In genomic region chr2:210445116-210445707, GRCh38 we compare ENCODE assay signal across 8 cellular contexts. TPM values are rescaled to one million over a fixed set of nuclear protein-coding genes. Genes with fewer than 3 reads are reported as not detected.
DNase-seq lines count a peak whose midpoint lies in the region; ATAC-seq and TF ChIP-seq lines count a peak whose summit lies in the region.

No MANE protein-coding gene starts in this region.

- CTCF ChIA-PET in activated naive CD4-positive, alpha-beta T cell treated with anti-CD3 and anti-CD28 coated beads for 36 hours (lab: Charles Lee), result interaction anchor here (0.6 to 0.7 kb wide), 3 partner anchors 30 to 710 kb away, joined by 3 to 6 read pairs (median 3); no protein-coding TSS in a partner anchor

- no peak for TF ChIP-seq POLR2A in breast epithelium (IDR thresholded peaks at IDR 0.05)

- peaks cover 26% of the 10 kb centered on the region for H3K36me3 ChIP-seq in CD4-positive, CD25-positive, alpha-beta regulatory T cell (ENCODE audit: control insufficient read depth, insufficient read depth, low read length)
- no peaks in the 10 kb centered on the region for H3K36me3 ChIP-seq in breast epithelium

- no peak overlapping the region for H3K27ac Mint-ChIP-seq in CD4-positive, CD25-positive, alpha-beta regulatory T cell
- no peak overlapping the region for H3K27ac Mint-ChIP-seq in mesothelial cell of epicardium
- no peak overlapping the region for H3K27ac Mint-ChIP-seq in activated naive CD4-positive, alpha-beta T cell treated with anti-CD3 and anti-CD28 coated beads for 36 hours

- DNase-seq in CD4-positive, CD25-positive, alpha-beta regulatory T cell, result peak in 2 of 3 donors; percentile 16 to 27
- DNase-seq in NCI-H1048 (lab: John Stamatoyannopoulos, UW), result peak; percentile 13
- no peak for DNase-seq in breast epithelium (ENCODE audit: low spot score in 2 of 2)
- no peak for DNase-seq in mesothelial cell of epicardium (ENCODE audit: low spot score in 2 of 2, unreplicated experiment in 2 of 2)
- no peak for DNase-seq in effector CD4-positive, alpha-beta T cell
- no peak for DNase-seq in activated naive CD4-positive, alpha-beta T cell treated with anti-CD3 and anti-CD28 coated beads for 36 hours
- DNase-seq in hepatic stellate cell (ENCODE audit: low spot score), result no peak

- H3K27me3 Mint-ChIP-seq in CD4-positive, CD25-positive, alpha-beta regulatory T cell, result no peaks in the 10 kb centered on the region
- no peaks in the 10 kb centered on the region for H3K27me3 Mint-ChIP-seq in mesothelial cell of epicardium (ENCODE audit: low read depth)
- H3K27me3 Mint-ChIP-seq in activated naive CD4-positive, alpha-beta T cell treated with anti-CD3 and anti-CD28 coated beads for 36 hours (ENCODE audit: low read depth), result no peaks in the 10 kb centered on the region

- H3K9me3 ChIP-seq in CD4-positive, CD25-positive, alpha-beta regulatory T cell (ENCODE audit: control insufficient read depth in 2 of 2, low read length in 2 of 2), result peaks cover 0 to 4% of the 10 kb centered on the region in 2 experiments
- H3K9me3 ChIP-seq in breast epithelium, result peaks cover 0 to 16% of the 10 kb centered on the region in 2 donors

- H3K9me3 Mint-ChIP-seq in CD4-positive, CD25-positive, alpha-beta regulatory T cell, result peaks cover 0 to 25% (median 9%) of the 10 kb centered on the region in 7 donors
- H3K9me3 Mint-ChIP-seq in mesothelial cell of epicardium, result peaks cover 38% of the 10 kb centered on the region
- H3K9me3 Mint-ChIP-seq in activated naive CD4-positive, alpha-beta T cell treated with anti-CD3 and anti-CD28 coated beads for 36 hours, result peaks cover 22% of the 10 kb centered on the region

- peak in 2 of 3 donors; percentile 21 to 53 for TF ChIP-seq CTCF in breast epithelium (IDR thresholded peaks at IDR 0.05)
- peak; percentile 82 for TF ChIP-seq CTCF in mesothelial cell of epicardium (IDR thresholded peaks at IDR 0.05; ENCODE audit: unreplicated experiment)

- peaks cover 69% of the 10 kb centered on the region for H3K36me3 Mint-ChIP-seq in CD4-positive, CD25-positive, alpha-beta regulatory T cell
- peaks cover 42% of the 10 kb centered on the region for H3K36me3 Mint-ChIP-seq in mesothelial cell of epicardium
- peaks cover 50% of the 10 kb centered on the region for H3K36me3 Mint-ChIP-seq in activated naive CD4-positive, alpha-beta T cell treated with anti-CD3 and anti-CD28 coated beads for 36 hours (ENCODE audit: low read depth)

- intact Hi-C loops in breast epithelium (cut with DNase I; ENCODE audit: low total_unique reads), result no loop called here
- intact Hi-C loops in activated naive CD4-positive, alpha-beta T cell treated with anti-CD3 and anti-CD28 coated beads for 36 hours (cut with micrococcal nuclease), result loop anchor here (1.0 to 2.0 kb wide), 3 partner anchors 58 to 714 kb away; no protein-coding TSS in a partner anchor

- no peaks in the 10 kb centered on the region for H3K4me1 ChIP-seq in CD4-positive, CD25-positive, alpha-beta regulatory T cell (ENCODE audit: control insufficient read depth, insufficient read depth, low read length, poor library complexity, severe bottlenecking)
- H3K4me1 ChIP-seq in breast epithelium, result no peaks in the 10 kb centered on the region

- H3K4me1 Mint-ChIP-seq in CD4-positive, CD25-positive, alpha-beta regulatory T cell, result peaks cover 21 to 28% (median 25%) of the 10 kb centered on the region in 4 donors
- no peaks in the 10 kb centered on the region for H3K4me1 Mint-ChIP-seq in mesothelial cell of epicardium
- H3K4me1 Mint-ChIP-seq in activated naive CD4-positive, alpha-beta T cell treated with anti-CD3 and anti-CD28 coated beads for 36 hours (ENCODE audit: low read depth), result peaks cover 4% of the 10 kb centered on the region

- no peak overlapping the region for H3K4me3 Mint-ChIP-seq in CD4-positive, CD25-positive, alpha-beta regulatory T cell
- H3K4me3 Mint-ChIP-seq in mesothelial cell of epicardium, result no peak overlapping the region
- no peak overlapping the region for H3K4me3 Mint-ChIP-seq in activated naive CD4-positive, alpha-beta T cell treated with anti-CD3 and anti-CD28 coated beads for 36 hours

- no peaks in the 10 kb centered on the region for H3K27me3 ChIP-seq in CD4-positive, CD25-positive, alpha-beta regulatory T cell (ENCODE audit: control insufficient read depth, insufficient read depth, low read length)
- no peaks in the 10 kb centered on the region for H3K27me3 ChIP-seq in breast epithelium

- ATAC-seq in CD4-positive, CD25-positive, alpha-beta regulatory T cell (ENCODE audit: low read depth in 2 of 2), result no peak
- peak; percentile 62 for ATAC-seq in GM19351 (IDR thresholded peaks at IDR 0.05; ENCODE audit: unreplicated experiment)

- H3K4me3 ChIP-seq in CD4-positive, CD25-positive, alpha-beta regulatory T cell (ENCODE audit: low read depth, low read length), result no peak overlapping the region
- H3K4me3 ChIP-seq in breast epithelium, result no peak overlapping the region

- H3K27ac ChIP-seq in CD4-positive, CD25-positive, alpha-beta regulatory T cell (ENCODE audit: insufficient read depth, low read length, poor library complexity, severe bottlenecking), result no peak overlapping the region
- no peak overlapping the region for H3K27ac ChIP-seq in breast epithelium

RNA-seq across cellular contexts. Expression of gene LANCL1, which starts 31.3 kb away (rescaled TPM):
- 22.9 TPM for total RNA-seq in CD4-positive, CD25-positive, alpha-beta regulatory T cell
- 10 to 100 TPM; 24.1 to 31.4 (median 26.5) TPM for polyA plus RNA-seq in CD4-positive, CD25-positive, alpha-beta regulatory T cell
- total RNA-seq in breast epithelium (10 to 100 TPM; 30.5 to 44.2 (median 43.7) TPM), mesothelial cell of epicardium (65.7 to 67.4 TPM (median 65.9 TPM) in 3 replicates)
- total RNA-seq in activated naive CD4-positive, alpha-beta T cell treated with anti-CD3 and anti-CD28 coated beads for 36 hours, result 10 to 100 TPM; 46.1 to 47.5 TPM

Comparison
In these comparisons a context has a peak if more than half of its experiments do, and no peak if none do; other contexts are left out.
1. DNase-seq: peak in CD4-positive, CD25-positive, alpha-beta regulatory T cell (2 of 3) and NCI-H1048 (single experiment); none in breast epithelium (0 of 2), mesothelial cell of epicardium (0 of 2), effector CD4-positive, alpha-beta T cell (single experiment), activated naive CD4-positive, alpha-beta T cell treated with anti-CD3 and anti-CD28 coated beads for 36 hours (single experiment) and hepatic stellate cell (single experiment).